In the genomic region with DNA sequence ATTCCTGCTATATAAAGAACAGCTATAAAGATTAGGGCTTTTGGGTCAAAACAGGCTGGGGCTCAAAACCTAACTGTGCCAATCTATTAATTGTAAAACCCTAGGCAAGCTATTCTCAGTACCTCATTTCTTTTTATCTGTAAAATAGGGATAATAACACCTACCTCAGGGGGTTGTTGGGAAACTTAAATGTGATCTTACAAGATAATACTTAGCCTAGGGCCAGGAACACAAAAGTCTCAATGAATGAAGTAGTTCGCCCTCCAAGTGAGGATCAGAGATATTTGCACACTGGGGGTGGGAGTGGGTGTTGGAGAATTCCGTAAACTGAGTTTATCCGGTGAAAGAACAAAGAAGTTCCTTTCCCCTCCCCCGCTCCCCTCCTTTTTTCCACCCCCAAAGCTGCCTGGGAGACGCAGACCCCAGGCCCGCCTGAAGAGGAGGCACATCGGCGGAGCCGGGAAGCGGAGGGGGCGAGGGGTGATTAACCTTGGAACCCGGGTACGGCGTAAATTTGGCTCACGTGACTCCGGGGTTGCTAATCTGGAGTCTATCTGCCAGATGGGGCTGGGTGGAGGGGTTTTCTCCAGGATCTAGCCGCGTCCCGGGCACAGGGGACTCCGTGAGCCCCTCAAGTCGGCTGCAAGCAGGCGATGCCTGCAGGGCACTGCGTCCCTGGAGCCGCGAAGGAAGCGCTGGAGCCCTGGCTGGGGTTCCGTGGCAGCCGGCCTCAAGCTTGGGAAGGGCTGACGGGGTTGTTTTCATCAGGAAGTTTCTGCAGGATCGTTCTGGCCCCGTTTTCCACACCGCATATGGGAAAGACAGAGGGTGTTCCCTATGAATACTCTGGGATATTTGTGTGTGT, we compare ENCODE assay signal across 8 cellular contexts. TPM values are rescaled to one million over a fixed set of nuclear protein-coding genes. Genes with fewer than 3 reads are reported as not detected.
DNase-seq lines count a peak whose midpoint lies in the region; ATAC-seq and TF ChIP-seq lines count a peak whose summit lies in the region.

No MANE protein-coding gene starts in this region.

- peaks cover 19% of the 10 kb centered on the region; the same call in 1 of the 2 replicates for H3K27me3 ChIP-seq in SJSA1 (replicated peaks)
- H3K27me3 ChIP-seq in right atrium auricular region = no peaks in the 10 kb centered on the region

- H3K4me3 ChIP-seq in SJSA1 (peak overlapping the region; percentile 2; the same call in 1 of the 2 replicates), right atrium auricular region (peak overlapping the region; percentile 20 to 77), retinal pigment epithelial cell (ENCODE audit: low read length) (peak overlapping the region; percentile 61)

- H3K9me3 ChIP-seq in SJSA1 (replicated peaks) = 0 out of 2 replicates have a peak, but pooled peaks cover 2% of the 10 kb centered on the region
- H3K9me3 ChIP-seq in right atrium auricular region = no peaks in the 10 kb centered on the region

- peaks cover 23% of the 10 kb centered on the region for H3K4me1 ChIP-seq in SJSA1 (replicated peaks)
- H3K4me1 ChIP-seq in right atrium auricular region = peaks cover 0 to 34% of the 10 kb centered on the region in 2 donors

- no peak for ATAC-seq in HG03457 (IDR thresholded peaks at IDR 0.05; ENCODE audit: unreplicated experiment)
- ATAC-seq in activated CD4-positive, CD25-positive, alpha-beta regulatory T cell treated with anti-CD3 and anti-CD28 coated beads, Interleukin-2, amount 50 U/mL, for 24 hours = no peak

- TF ChIP-seq CTCF in right atrium auricular region (IDR thresholded peaks at IDR 0.05) (no peak), retinal pigment epithelial cell (conservative IDR thresholded peaks at IDR 0.05; ENCODE audit: low read depth, low read length) (no peak)

- DNase-seq in ELF-1 (ENCODE audit: low read depth, low spot score) (peak; percentile 88), SJSA1 (ENCODE audit: low read depth in 1 of 2, low spot score in 2 of 2) (no peak), right atrium auricular region (ENCODE audit: low spot score) (no peak), retinal pigment epithelial cell (ENCODE audit: low read depth) (no peak), hippocampal formation (lab: John Stamatoyannopoulos, UW) (no peak)
- DNase-seq in activated naive CD4-positive, alpha-beta T cell treated with anti-CD3 and anti-CD28 coated beads, Interleukin-2, amount 50 U/mL, for 16 hours = no peak

- no peaks in the 10 kb centered on the region for H3K36me3 ChIP-seq in SJSA1
- no peaks in the 10 kb centered on the region for H3K36me3 ChIP-seq in right atrium auricular region

- H3K27ac ChIP-seq in SJSA1 = no peak overlapping the region
- H3K27ac ChIP-seq in right atrium auricular region = peak overlapping the region; percentile 48 to 81

RNA-seq across cellular contexts. Expression of a gene that starts 1.3 kb away (rescaled TPM):
- total RNA-seq in SJSA1 (2014; rRNA removed; shearing (Covaris generic)) = 5.1 and 5.5 TPM in 2 replicates
- total RNA-seq in right atrium auricular region = 100 to 1,000 TPM in 1 of 2 donors, 10 to 100 TPM in 1; 47.6 to 144 TPM

Comparison
In these comparisons a context has a peak if more than half of its experiments do, and no peak if none do; other contexts are left out.
1. H3K4me3 ChIP-seq: peak in every context shown above with its lines; median percentile 61 in retinal pigment epithelial cell; 48 in right atrium auricular region; 2 in SJSA1.